In the genomic region with DNA sequence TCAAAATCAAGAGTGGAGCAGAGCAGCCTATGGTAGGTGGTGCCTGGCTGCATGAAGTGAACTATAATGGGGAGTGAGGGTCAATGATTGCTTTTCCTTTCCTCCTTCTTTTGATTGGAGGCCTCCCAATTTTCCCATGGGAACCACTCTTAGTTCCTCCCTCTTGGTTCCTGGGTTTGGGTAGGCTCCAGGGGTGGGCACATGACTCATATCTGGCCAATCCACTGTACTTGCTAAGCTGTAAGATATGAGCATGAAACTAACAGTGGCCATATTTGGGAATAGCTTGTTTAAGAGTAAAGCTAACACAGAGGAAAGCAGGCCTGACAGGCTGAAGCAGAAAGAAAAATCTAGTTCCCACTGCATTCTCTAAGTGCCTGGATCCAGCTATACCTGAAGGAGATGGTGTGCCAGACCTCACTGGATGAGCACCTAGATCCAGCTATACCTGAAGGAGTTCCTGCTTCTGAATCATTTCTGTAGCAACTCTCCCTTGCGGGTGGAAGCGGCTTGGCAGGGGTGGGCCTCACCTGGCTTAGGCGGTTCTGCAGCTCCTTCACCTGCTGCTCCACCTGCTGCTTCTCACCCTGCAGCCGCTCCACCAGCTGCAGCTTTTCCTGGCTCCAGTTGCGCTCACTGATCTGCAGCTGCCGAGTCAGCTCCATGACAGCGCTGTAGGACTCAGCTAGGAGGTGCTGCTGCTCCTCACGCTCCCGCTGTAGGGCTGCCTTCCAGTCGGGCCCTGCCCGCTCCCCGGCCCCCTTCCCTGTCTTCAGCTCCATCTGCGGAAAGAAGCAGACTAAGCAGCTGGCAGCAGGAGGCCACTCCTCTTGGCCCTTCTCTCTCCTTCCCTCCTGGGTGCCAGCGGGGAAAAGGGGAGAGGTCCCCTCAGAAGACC, we compare ENCODE assay signal across 1 cellular context.
TF ChIP-seq lines count a peak whose summit lies in the region.

No MANE protein-coding gene starts in this region.

TF ChIP-seq in GM23338, 12 proteins besides CTCF, POLR2A, EP300 and RAD21 (continued from another document):
- TF ChIP-seq, protein P1, sequence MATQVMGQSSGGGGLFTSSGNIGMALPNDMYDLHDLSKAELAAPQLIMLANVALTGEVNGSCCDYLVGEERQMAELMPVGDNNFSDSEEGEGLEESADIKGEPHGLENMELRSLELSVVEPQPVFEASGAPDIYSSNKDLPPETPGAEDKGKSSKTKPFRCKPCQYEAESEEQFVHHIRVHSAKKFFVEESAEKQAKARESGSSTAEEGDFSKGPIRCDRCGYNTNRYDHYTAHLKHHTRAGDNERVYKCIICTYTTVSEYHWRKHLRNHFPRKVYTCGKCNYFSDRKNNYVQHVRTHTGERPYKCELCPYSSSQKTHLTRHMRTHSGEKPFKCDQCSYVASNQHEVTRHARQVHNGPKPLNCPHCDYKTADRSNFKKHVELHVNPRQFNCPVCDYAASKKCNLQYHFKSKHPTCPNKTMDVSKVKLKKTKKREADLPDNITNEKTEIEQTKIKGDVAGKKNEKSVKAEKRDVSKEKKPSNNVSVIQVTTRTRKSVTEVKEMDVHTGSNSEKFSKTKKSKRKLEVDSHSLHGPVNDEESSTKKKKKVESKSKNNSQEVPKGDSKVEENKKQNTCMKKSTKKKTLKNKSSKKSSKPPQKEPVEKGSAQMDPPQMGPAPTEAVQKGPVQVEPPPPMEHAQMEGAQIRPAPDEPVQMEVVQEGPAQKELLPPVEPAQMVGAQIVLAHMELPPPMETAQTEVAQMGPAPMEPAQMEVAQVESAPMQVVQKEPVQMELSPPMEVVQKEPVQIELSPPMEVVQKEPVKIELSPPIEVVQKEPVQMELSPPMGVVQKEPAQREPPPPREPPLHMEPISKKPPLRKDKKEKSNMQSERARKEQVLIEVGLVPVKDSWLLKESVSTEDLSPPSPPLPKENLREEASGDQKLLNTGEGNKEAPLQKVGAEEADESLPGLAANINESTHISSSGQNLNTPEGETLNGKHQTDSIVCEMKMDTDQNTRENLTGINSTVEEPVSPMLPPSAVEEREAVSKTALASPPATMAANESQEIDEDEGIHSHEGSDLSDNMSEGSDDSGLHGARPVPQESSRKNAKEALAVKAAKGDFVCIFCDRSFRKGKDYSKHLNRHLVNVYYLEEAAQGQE (IDR thresholded peaks at IDR 0.05; ENCODE audit: unreplicated experiment) = no peak
- no peak for TF ChIP-seq CREB1 (CRISPR knock-in tag; IDR thresholded peaks at IDR 0.05; ENCODE audit: low read depth)
- no peak for TF ChIP-seq STAT1 (IDR thresholded peaks at IDR 0.05; ENCODE audit: unreplicated experiment)
